12 cellular contexts compared by ENCODE assay signal in the genomic region with DNA sequence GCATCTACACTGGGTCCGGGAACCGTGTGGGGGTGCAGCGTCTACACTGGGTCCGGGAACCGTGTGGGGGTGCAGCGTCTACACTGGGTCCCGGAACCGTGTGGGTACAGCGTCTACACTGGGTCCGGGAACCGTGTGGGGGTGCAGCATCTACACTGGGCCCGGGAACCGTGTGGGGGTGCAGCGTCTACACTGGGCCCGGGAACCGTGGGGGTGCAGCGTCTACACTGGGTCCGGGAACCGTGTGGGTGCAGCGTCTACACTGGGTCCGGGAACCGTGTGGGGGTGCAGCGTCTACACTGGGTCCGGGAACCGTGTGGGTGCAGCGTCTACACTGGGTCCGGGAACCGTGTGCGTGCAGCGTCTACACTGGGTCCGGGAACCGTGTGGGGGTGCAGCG. TPM values are rescaled to one million over a fixed set of nuclear protein-coding genes. Genes with fewer than 3 reads are reported as not detected.
"Had no signal": no experiment of that assay in that cellular context is flagged by ENCODE, and none has a peak within 500 bp of the region (broad histone marks: within the 10 kb centered on the region; RNA-seq: fewer than 3 reads in every experiment).

No MANE protein-coding gene starts in this region.

RNA-seq across cellular contexts. Expression of a gene that starts 6.2 kb away (rescaled TPM):
- total RNA-seq: OCI-LY7, PC-3, PC-9, Peyer's patch, Right ventricle myocardium inferior, Right ventricle myocardium superior, RPMI7951, SJCRH30, SJSA1, SK-MEL-5, T-cell had no signal
- polyA plus RNA-seq: SK-N-SH had no signal
